Comparison of ENCODE assay signal across 1 cellular context in the genomic region with DNA sequence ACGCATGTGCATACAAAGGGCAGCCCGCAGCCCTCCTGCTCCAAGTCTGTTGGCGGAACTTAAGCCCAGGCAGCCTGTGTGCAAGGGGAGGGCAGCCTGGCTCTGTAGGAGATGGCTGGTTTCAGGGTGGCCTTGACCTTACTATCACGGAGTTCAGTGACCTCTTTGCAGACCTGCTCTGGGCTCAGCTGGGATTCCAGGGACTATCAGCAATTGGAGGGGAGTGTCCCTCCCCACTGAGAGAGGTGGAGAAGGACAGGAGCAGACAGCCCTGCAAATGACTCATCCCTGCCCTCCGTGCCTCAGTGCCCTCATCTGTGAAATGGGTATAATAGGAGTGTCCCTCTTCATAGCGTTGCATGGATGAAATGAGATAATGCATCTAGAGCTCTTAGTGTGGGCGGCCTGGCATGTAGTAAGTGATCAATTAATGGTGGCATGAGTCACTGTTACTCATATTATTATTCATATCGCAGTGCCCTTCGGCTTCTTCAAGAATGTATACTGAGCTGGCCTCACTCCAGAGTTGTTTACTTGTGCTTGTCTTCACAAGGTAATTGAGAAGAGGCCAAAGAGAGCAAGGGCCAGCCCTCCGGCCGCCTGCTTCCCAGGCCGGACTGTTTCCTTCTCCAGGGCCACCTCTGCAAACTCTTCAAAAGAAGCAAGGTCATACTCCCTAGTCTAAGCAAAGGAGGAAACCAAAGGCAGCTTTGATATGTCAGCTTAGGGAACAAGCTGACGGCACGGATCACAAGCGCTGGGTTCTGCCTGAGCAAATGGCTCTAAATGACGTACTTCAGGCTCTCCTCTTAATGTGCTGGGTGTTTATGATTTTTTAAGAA.
TF ChIP-seq lines count a peak whose summit lies in the region.

No MANE protein-coding gene starts in this region.

TF ChIP-seq in HepG2, 621 proteins besides CTCF, POLR2A, EP300 and RAD21 (continues in another document):
- TF ChIP-seq ATF4 (CRISPR knock-in tag; IDR thresholded peaks at IDR 0.05), result no peak
- peak; percentile 30; the same call in 1 of the 2 replicates for TF ChIP-seq SOX5 (CRISPR knock-in tag; IDR thresholded peaks at IDR 0.05; ENCODE audit: borderline replicate concordance)
- TF ChIP-seq ZNF644 (CRISPR knock-in tag; IDR thresholded peaks at IDR 0.05; ENCODE audit: low read depth), result 0 out of 2 replicates have a peak, but pooled peaks have one; percentile 44
- TF ChIP-seq, protein P1, sequence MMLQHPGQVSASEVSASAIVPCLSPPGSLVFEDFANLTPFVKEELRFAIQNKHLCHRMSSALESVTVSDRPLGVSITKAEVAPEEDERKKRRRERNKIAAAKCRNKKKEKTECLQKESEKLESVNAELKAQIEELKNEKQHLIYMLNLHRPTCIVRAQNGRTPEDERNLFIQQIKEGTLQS (CRISPR knock-in tag; IDR thresholded peaks at IDR 0.05), result peak; percentile 92
- no peak for TF ChIP-seq LCORL (IDR thresholded peaks at IDR 0.05)
- TF ChIP-seq LCORL (CRISPR knock-in tag; IDR thresholded peaks at IDR 0.05), result peak; percentile 62; the same call in 1 of the 2 replicates
- peak; percentile 99 for TF ChIP-seq ADNP (CRISPR knock-in tag; IDR thresholded peaks at IDR 0.05)
- TF ChIP-seq ATF7 (IDR thresholded peaks at IDR 0.05), result no peak
- TF ChIP-seq ATF7 (CRISPR knock-in tag; IDR thresholded peaks at IDR 0.05), result 0 out of 2 replicates have a peak, but pooled peaks have one; percentile 55
- no peak for TF ChIP-seq ZNF816 (CRISPR knock-in tag; IDR thresholded peaks at IDR 0.05; ENCODE audit: borderline replicate concordance)
- TF ChIP-seq HDAC6 (IDR thresholded peaks at IDR 0.05; ENCODE audit: low read depth, low read length), result no peak
- no peak for TF ChIP-seq ZNF232 (CRISPR knock-in tag; IDR thresholded peaks at IDR 0.05; ENCODE audit: borderline replicate concordance)
- TF ChIP-seq, protein P2, sequence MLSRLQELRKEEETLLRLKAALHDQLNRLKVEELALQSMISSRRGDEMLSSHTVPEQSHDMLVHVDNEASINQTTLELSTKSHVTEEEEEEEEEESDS (CRISPR knock-in tag; IDR thresholded peaks at IDR 0.05; ENCODE audit: borderline replicate concordance), result no peak
- no peak for TF ChIP-seq ZNF775 (CRISPR knock-in tag; IDR thresholded peaks at IDR 0.05; ENCODE audit: borderline replicate concordance)
- 0 out of 2 replicates have a peak, but pooled peaks have one; percentile 54 for TF ChIP-seq MIER3 (CRISPR knock-in tag; IDR thresholded peaks at IDR 0.05; ENCODE audit: borderline replicate concordance)
- TF ChIP-seq HINFP (CRISPR knock-in tag; IDR thresholded peaks at IDR 0.05; ENCODE audit: low read depth), result no peak
- TF ChIP-seq ZNF354B (CRISPR knock-in tag; IDR thresholded peaks at IDR 0.05), result no peak
- TF ChIP-seq ZNF331 (CRISPR knock-in tag; IDR thresholded peaks at IDR 0.05), result no peak
- no peak for TF ChIP-seq ARNT2 (CRISPR knock-in tag; IDR thresholded peaks at IDR 0.05; ENCODE audit: low read depth)
- peak; percentile 86; the same call in 1 of the 2 replicates for TF ChIP-seq CHD4 (IDR thresholded peaks at IDR 0.05; ENCODE audit: borderline replicate concordance, low read length)
- TF ChIP-seq FOSL2 (CRISPR knock-in tag; IDR thresholded peaks at IDR 0.05), result peak; percentile 96
- TF ChIP-seq, protein P3, sequence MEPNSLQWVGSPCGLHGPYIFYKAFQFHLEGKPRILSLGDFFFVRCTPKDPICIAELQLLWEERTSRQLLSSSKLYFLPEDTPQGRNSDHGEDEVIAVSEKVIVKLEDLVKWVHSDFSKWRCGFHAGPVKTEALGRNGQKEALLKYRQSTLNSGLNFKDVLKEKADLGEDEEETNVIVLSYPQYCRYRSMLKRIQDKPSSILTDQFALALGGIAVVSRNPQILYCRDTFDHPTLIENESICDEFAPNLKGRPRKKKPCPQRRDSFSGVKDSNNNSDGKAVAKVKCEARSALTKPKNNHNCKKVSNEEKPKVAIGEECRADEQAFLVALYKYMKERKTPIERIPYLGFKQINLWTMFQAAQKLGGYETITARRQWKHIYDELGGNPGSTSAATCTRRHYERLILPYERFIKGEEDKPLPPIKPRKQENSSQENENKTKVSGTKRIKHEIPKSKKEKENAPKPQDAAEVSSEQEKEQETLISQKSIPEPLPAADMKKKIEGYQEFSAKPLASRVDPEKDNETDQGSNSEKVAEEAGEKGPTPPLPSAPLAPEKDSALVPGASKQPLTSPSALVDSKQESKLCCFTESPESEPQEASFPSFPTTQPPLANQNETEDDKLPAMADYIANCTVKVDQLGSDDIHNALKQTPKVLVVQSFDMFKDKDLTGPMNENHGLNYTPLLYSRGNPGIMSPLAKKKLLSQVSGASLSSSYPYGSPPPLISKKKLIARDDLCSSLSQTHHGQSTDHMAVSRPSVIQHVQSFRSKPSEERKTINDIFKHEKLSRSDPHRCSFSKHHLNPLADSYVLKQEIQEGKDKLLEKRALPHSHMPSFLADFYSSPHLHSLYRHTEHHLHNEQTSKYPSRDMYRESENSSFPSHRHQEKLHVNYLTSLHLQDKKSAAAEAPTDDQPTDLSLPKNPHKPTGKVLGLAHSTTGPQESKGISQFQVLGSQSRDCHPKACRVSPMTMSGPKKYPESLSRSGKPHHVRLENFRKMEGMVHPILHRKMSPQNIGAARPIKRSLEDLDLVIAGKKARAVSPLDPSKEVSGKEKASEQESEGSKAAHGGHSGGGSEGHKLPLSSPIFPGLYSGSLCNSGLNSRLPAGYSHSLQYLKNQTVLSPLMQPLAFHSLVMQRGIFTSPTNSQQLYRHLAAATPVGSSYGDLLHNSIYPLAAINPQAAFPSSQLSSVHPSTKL (CRISPR knock-in tag; IDR thresholded peaks at IDR 0.05), result peak; percentile 69
- TF ChIP-seq HNF4G (IDR thresholded peaks at IDR 0.05; ENCODE audit: borderline replicate concordance, low read depth, low read length), result 0 out of 2 replicates have a peak, but pooled peaks have one; percentile 21
- no peak for TF ChIP-seq HNF4G (CRISPR knock-in tag; IDR thresholded peaks at IDR 0.05; ENCODE audit: borderline replicate concordance, low read depth)
- TF ChIP-seq ESRRA (CRISPR knock-in tag; IDR thresholded peaks at IDR 0.05; ENCODE audit: low read depth), result peak; percentile 44; the same call in 1 of the 2 replicates
- peak; percentile 76 for TF ChIP-seq NR2F2 (IDR thresholded peaks at IDR 0.05; ENCODE audit: borderline replicate concordance, low read depth)
- no peak for TF ChIP-seq MAFF (IDR thresholded peaks at IDR 0.05; ENCODE audit: low read depth, low read length)
- no peak for TF ChIP-seq ZNF670 (CRISPR knock-in tag; IDR thresholded peaks at IDR 0.05; ENCODE audit: borderline replicate concordance)
- peak; percentile 81 for TF ChIP-seq HOXA3 (CRISPR knock-in tag; IDR thresholded peaks at IDR 0.05)
- no peak for TF ChIP-seq GABPB1 (CRISPR knock-in tag; IDR thresholded peaks at IDR 0.05)
- peak; percentile 98 for TF ChIP-seq RCOR2 (CRISPR knock-in tag; IDR thresholded peaks at IDR 0.05)
- peak; percentile 82 for TF ChIP-seq SKI (IDR thresholded peaks at IDR 0.05; ENCODE audit: partially characterized antibody)
- TF ChIP-seq MAX (IDR thresholded peaks at IDR 0.05), result peak; percentile 47
- no peak for TF ChIP-seq MTF1 (CRISPR knock-in tag; IDR thresholded peaks at IDR 0.05)
- TF ChIP-seq ZNF878 (CRISPR knock-in tag; IDR thresholded peaks at IDR 0.05), result no peak
- no peak for TF ChIP-seq KLF16 (CRISPR knock-in tag; IDR thresholded peaks at IDR 0.05)
- TF ChIP-seq RNF2 (conservative IDR thresholded peaks at IDR 0.05; ENCODE audit: low read depth), result no peak
- TF ChIP-seq ZNF292 (CRISPR knock-in tag; IDR thresholded peaks at IDR 0.05; ENCODE audit: borderline replicate concordance, low read depth), result 0 out of 2 replicates have a peak, but pooled peaks have one; percentile 63
- no peak for TF ChIP-seq MEIS2 (CRISPR knock-in tag; IDR thresholded peaks at IDR 0.05)
- TF ChIP-seq ZNF792 (CRISPR knock-in tag; IDR thresholded peaks at IDR 0.05), result 0 out of 2 replicates have a peak, but pooled peaks have one; percentile 43
- no peak for TF ChIP-seq ZBTB39 (CRISPR knock-in tag; IDR thresholded peaks at IDR 0.05)
- TF ChIP-seq DNMT3B (CRISPR knock-in tag; conservative IDR thresholded peaks at IDR 0.05), result no peak
- peak; percentile 76; the same call in 1 of the 2 replicates for TF ChIP-seq TFAP4 (IDR thresholded peaks at IDR 0.05; ENCODE audit: borderline replicate concordance, low read depth)
- TF ChIP-seq CREBL2 (CRISPR knock-in tag; IDR thresholded peaks at IDR 0.05; ENCODE audit: borderline replicate concordance), result no peak
- TF ChIP-seq BORCS8-MEF2B (CRISPR knock-in tag; IDR thresholded peaks at IDR 0.05), result peak; percentile 57; the same call in 1 of the 2 replicates
- no peak for TF ChIP-seq SNRNP70 (IDR thresholded peaks at IDR 0.05; ENCODE audit: low read depth, low read length)
- no peak for TF ChIP-seq MAZ (IDR thresholded peaks at IDR 0.05; ENCODE audit: borderline replicate concordance, low read depth, low read length)
- 0 out of 2 replicates have a peak, but pooled peaks have one; percentile 19 for TF ChIP-seq MAZ (CRISPR knock-in tag; IDR thresholded peaks at IDR 0.05; ENCODE audit: low read depth)
- peak; percentile 26; the same call in 1 of the 2 replicates for TF ChIP-seq ARID4A (CRISPR knock-in tag; IDR thresholded peaks at IDR 0.05; ENCODE audit: borderline replicate concordance)
